Comparison of ENCODE assay signal across 1 cellular context in the genomic region with DNA sequence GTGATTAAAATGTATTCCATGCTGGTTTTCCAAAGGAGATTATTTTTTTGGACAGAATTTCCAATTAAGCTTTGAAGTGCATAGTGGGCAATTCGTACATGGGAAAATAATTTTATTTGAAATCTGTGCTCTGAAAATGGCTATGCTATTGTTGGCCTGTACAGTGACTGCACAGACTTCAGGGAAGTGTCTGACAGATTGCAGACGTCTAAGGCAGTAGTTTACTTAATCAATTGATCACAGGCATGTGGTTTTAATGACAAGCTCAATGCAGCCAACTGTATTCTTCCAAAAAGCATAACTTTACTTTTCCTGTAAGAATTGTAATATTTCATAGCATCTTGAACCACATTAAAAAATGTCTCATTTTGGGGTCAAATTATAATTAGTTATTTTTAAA.
TF ChIP-seq lines count a peak whose summit lies in the region.

No MANE protein-coding gene starts in this region.

TF ChIP-seq in SK-N-SH treated with all-trans-retinoic acid at 6 μM for 48 hours, 23 proteins besides CTCF, POLR2A, EP300 and RAD21 (continued from another document):
- TF ChIP-seq, protein P1, sequence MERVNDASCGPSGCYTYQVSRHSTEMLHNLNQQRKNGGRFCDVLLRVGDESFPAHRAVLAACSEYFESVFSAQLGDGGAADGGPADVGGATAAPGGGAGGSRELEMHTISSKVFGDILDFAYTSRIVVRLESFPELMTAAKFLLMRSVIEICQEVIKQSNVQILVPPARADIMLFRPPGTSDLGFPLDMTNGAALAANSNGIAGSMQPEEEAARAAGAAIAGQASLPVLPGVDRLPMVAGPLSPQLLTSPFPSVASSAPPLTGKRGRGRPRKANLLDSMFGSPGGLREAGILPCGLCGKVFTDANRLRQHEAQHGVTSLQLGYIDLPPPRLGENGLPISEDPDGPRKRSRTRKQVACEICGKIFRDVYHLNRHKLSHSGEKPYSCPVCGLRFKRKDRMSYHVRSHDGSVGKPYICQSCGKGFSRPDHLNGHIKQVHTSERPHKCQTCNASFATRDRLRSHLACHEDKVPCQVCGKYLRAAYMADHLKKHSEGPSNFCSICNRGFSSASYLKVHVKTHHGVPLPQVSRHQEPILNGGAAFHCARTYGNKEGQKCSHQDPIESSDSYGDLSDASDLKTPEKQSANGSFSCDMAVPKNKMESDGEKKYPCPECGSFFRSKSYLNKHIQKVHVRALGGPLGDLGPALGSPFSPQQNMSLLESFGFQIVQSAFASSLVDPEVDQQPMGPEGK (CRISPR knock-in tag; IDR thresholded peaks at IDR 0.05; ENCODE audit: borderline replicate concordance) = no peak
TF ChIP-seq in SK-N-SH treated with all-trans-retinoic acid at 6 μM for 48 hours: peak in this region for 5.
